Comparison of ENCODE assay signal across 16 cellular contexts in genomic region chr3:13850161-13850945, GRCh38. TPM values are rescaled to one million over a fixed set of nuclear protein-coding genes. Genes with fewer than 3 reads are reported as not detected.
DNase-seq lines count a peak whose midpoint lies in the region; ATAC-seq and TF ChIP-seq lines count a peak whose summit lies in the region.
"Had no signal": no experiment of that assay in that cellular context is flagged by ENCODE, and none has a peak within 500 bp of the region (broad histone marks: within the 10 kb centered on the region; RNA-seq: fewer than 3 reads in every experiment).

No MANE protein-coding gene starts in this region.

- H3K9me3 ChIP-seq in heart right ventricle = no peaks in the 10 kb centered on the region
- H3K9me3 ChIP-seq in T-helper 17 cell (ENCODE audit: control insufficient read depth, low read length, poor library complexity, severe bottlenecking) = no peaks in the 10 kb centered on the region
- H3K9me3 ChIP-seq in HAP-1 = no peaks in the 10 kb centered on the region
- H3K9me3 ChIP-seq: gastroesophageal sphincter, psoas muscle had no signal

- H3K27ac Mint-ChIP-seq in T-helper 17 cell = peak overlapping the region; percentile 51
- H3K27ac Mint-ChIP-seq: T-helper 2 cell treated with Interferon-gamma antibody and Interleukin-4, amounts not matched to agents 5 μg/mL and 100 μg/mL, for 36 hours had no signal

- TF ChIP-seq CTCF in heart right ventricle (IDR thresholded peaks at IDR 0.05) (no peak), GM13976 (IDR thresholded peaks at IDR 0.05; ENCODE audit: borderline replicate concordance, control extremely low read depth, extremely low read depth, insufficient read depth, missing control alignments) (no peak)

- H3K27ac ChIP-seq in heart right ventricle = no peak overlapping the region
- H3K27ac ChIP-seq: gastroesophageal sphincter, psoas muscle had no signal

- ATAC-seq in heart right ventricle (peak in 5 of 8 donors; percentile 38 to 55 (median 48)), Right ventricle myocardium superior (ENCODE audit: poor library complexity) (no peak), T-helper 17 cell (no peak), GM18505 (IDR thresholded peaks at IDR 0.05; ENCODE audit: unreplicated experiment) (no peak), HG03097 (IDR thresholded peaks at IDR 0.05; ENCODE audit: low FRiP score, unreplicated experiment) (no peak)
- ATAC-seq: gastroesophageal sphincter, psoas muscle had no signal

- H3K4me3 ChIP-seq in heart right ventricle = no peak overlapping the region
- H3K4me3 ChIP-seq in HAP-1 = no peak overlapping the region
- H3K4me3 ChIP-seq: gastroesophageal sphincter, psoas muscle had no signal

- no peak for TF ChIP-seq POLR2A in GM18505 (IDR thresholded peaks at IDR 0.05; ENCODE audit: borderline replicate concordance, extremely low read depth, insufficient read depth, insufficient read length)

- H3K36me3 Mint-ChIP-seq in T-helper 17 cell (ENCODE audit: low read depth) = peaks cover 6% of the 10 kb centered on the region

- H3K27me3 ChIP-seq in heart right ventricle (peaks cover 0 to 60% (median 42%) of the 10 kb centered on the region in 7 donors), HAP-1 (ENCODE audit: low read depth) (0 out of 2 replicates have a peak, but pooled peaks cover 4% of the 10 kb centered on the region)

- 23 to 33% methylated on average over 21 of the region's 21 CpGs for WGBS in heart right ventricle, 2 donors

- H3K27me3 Mint-ChIP-seq in T-helper 17 cell = no peaks in the 10 kb centered on the region

- intact Hi-C loops in heart right ventricle (cut with DNase I) = no loop called here
- intact Hi-C loops in Right ventricle myocardium superior (cut with DNase I) = no loop called here

- peaks cover 26% of the 10 kb centered on the region for H3K4me1 Mint-ChIP-seq in T-helper 17 cell

- in situ Hi-C loops in HAP-1 (cut with MboI; ENCODE audit: low sequenced_read_pairs) = no loop called here
- in situ Hi-C loops in GM13976 (cut with MboI; ENCODE audit: low sequenced_read_pairs, unreplicated experiment) = no loop called here

- H3K4me3 Mint-ChIP-seq in T-helper 17 cell = peak overlapping the region; percentile 2
- H3K4me3 Mint-ChIP-seq: T-helper 2 cell treated with Interferon-gamma antibody and Interleukin-4, amounts not matched to agents 5 μg/mL and 100 μg/mL, for 36 hours had no signal

- H3K36me3 ChIP-seq in heart right ventricle (no peaks in the 10 kb centered on the region), HAP-1 (replicated peaks) (no peaks in the 10 kb centered on the region)
- H3K36me3 ChIP-seq: gastroesophageal sphincter had no signal

- H3K4me1 ChIP-seq in heart right ventricle (no peaks in the 10 kb centered on the region), HAP-1 (no peaks in the 10 kb centered on the region)
- H3K4me1 ChIP-seq: gastroesophageal sphincter, psoas muscle had no signal

- DNase-seq in heart right ventricle = no peak
- no peak for DNase-seq in Right ventricle myocardium superior
- DNase-seq in T-helper 17 cell = no peak
- DNase-seq in left kidney (ENCODE audit: low read depth, low spot score) = peak; percentile 28
- no peak for DNase-seq in HAP-1 (ENCODE audit: low spot score in 2 of 2)
- DNase-seq in GM13976 (ENCODE audit: low spot score) = no peak
- DNase-seq: dermis blood vessel endothelial cell; midbrain; NCI-H146; psoas muscle; stimulated activated CD4-positive, alpha-beta T cell treated with anti-CD3 and anti-CD28 coated beads, Interleukin-4, amount 100 ng/mL, for 4 hours had no signal

RNA-seq across cellular contexts. Expression of gene WNT7A, which starts 29.5 kb away (rescaled TPM):
- total RNA-seq in heart right ventricle = not detected
- polyA plus RNA-seq in heart right ventricle = not detected
- total RNA-seq in Right ventricle myocardium superior = not detected
- total RNA-seq in T-helper 17 cell = 10 to 100 TPM; 10.1 to 14.5 TPM
- total RNA-seq: A673, psoas muscle had no signal

Comparison
In these comparisons a context has a peak if more than half of its experiments do, and no peak if none do; other contexts are left out.
1. ATAC-seq: peak in heart right ventricle (5 of 8); none in Right ventricle myocardium superior (single experiment), T-helper 17 cell (single experiment), GM18505 (single experiment) and HG03097 (single experiment).
2. RNA of gene WNT7A, which starts 29.5 kb away (total RNA-seq): 10.1 to 14.5 TPM in T-helper 17 cell; not detected in heart right ventricle and not detected in Right ventricle myocardium superior (single experiment); every median in the first group is over 4 times any median in the second.